ENCODE assay signal across 8 cellular contexts in the genomic region with DNA sequence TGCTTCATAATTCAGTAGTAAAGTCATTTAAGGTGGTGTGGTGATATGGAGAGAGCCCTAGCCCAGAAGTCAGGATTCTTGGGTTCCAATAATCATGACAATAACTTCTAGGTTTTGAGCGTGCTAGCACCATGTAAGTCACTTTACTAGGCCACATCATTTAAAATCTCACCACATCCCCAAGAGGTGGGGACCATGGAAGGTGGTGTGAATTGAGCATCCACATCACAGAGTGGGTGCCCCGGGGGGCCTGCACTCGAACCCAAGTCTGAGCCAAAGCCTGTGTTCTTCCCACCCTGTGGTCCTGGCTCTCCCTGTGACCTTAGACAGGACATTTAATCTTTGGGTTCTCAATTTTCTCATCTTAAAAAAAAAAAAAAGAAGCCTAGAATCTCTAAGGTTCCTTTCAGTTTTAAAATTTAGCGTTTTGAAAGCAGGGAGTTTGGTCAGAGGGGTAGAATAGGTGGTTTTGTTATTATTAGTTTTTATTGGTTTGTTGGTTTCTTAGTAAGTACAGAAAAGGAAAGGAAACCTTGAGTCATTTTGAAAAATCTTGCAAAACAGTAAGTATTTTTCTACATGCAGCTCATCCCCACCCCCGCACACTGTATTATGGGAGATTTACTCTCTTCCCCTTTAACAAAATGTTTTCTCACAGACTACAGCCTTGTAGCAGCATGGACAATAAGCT. TPM values are rescaled to one million over a fixed set of nuclear protein-coding genes. Genes with fewer than 3 reads are reported as not detected.
DNase-seq lines count a peak whose midpoint lies in the region; ATAC-seq and TF ChIP-seq lines count a peak whose summit lies in the region.

No MANE protein-coding gene starts in this region.

- DNase-seq in dorsolateral prefrontal cortex (no peak), NCI-H1436 treated with DMSO at 0.1 percent for 48 hours (lab: John Stamatoyannopoulos, UW) (no peak), midbrain (lab: John Stamatoyannopoulos, UW) (no peak), NCI-H1694 treated with DMSO at 0.1 percent for 48 hours (lab: John Stamatoyannopoulos, UW) (no peak)
- peak; percentile 41 to 47 for DNase-seq in stimulated activated CD4-positive, alpha-beta T cell treated with anti-CD3 and anti-CD28 coated beads, Interleukin-2, amount 100 ng/mL, for 48 hours

- H3K27me3 Mint-ChIP-seq in T-helper 1 cell treated with Interleukin-12 subunit alpha and Interleukin-12 subunit beta and Interleukin-4 antibody, amounts not matched to agents 30 μg/mL and 1 μg/mL, for 36 hours (ENCODE audit: low read depth): peaks cover 27% of the 10 kb centered on the region

- peaks cover 44% of the 10 kb centered on the region for H3K36me3 Mint-ChIP-seq in T-helper 1 cell treated with Interleukin-12 subunit alpha and Interleukin-12 subunit beta and Interleukin-4 antibody, amounts not matched to agents 30 μg/mL and 1 μg/mL, for 36 hours (ENCODE audit: low read depth)

- peak overlapping the region; percentile 86 for H3K27ac Mint-ChIP-seq in T-helper 1 cell treated with Interleukin-12 subunit alpha and Interleukin-12 subunit beta and Interleukin-4 antibody, amounts not matched to agents 30 μg/mL and 1 μg/mL, for 36 hours

- no peak for TF ChIP-seq CTCF in dorsolateral prefrontal cortex (IDR thresholded peaks at IDR 0.05 in 54 of 56, conservative IDR thresholded peaks at IDR 0.05 in 2 of 56; ENCODE audit: low read depth in 1 of 56, partially characterized antibody in 56 of 56)

- no peaks in the 10 kb centered on the region for H3K27me3 ChIP-seq in dorsolateral prefrontal cortex

- peak; percentile 90 for ATAC-seq in GM18867 (IDR thresholded peaks at IDR 0.05; ENCODE audit: unreplicated experiment)
- ATAC-seq in HG02885 (IDR thresholded peaks at IDR 0.05; ENCODE audit: poor library complexity, unreplicated experiment): peak; percentile 92

- peaks cover 15% of the 10 kb centered on the region for H3K9me3 Mint-ChIP-seq in T-helper 1 cell treated with Interleukin-12 subunit alpha and Interleukin-12 subunit beta and Interleukin-4 antibody, amounts not matched to agents 30 μg/mL and 1 μg/mL, for 36 hours

- peak overlapping the region; percentile 55 for H3K4me3 Mint-ChIP-seq in T-helper 1 cell treated with Interleukin-12 subunit alpha and Interleukin-12 subunit beta and Interleukin-4 antibody, amounts not matched to agents 30 μg/mL and 1 μg/mL, for 36 hours

- intact Hi-C loops in dorsolateral prefrontal cortex (cut with DNase I): no loop called here

- H3K4me1 Mint-ChIP-seq in T-helper 1 cell treated with Interleukin-12 subunit alpha and Interleukin-12 subunit beta and Interleukin-4 antibody, amounts not matched to agents 30 μg/mL and 1 μg/mL, for 36 hours (ENCODE audit: low read depth): peaks cover 53% of the 10 kb centered on the region

- H3K4me3 ChIP-seq in dorsolateral prefrontal cortex: peak overlapping the region in 1 of 59 donors; percentile 18

- peak overlapping the region in 31 of 59 donors; percentile 0 to 83 (median 43) for H3K27ac ChIP-seq in dorsolateral prefrontal cortex

RNA-seq across cellular contexts. Expression of a gene that starts 26.4 kb away (rescaled TPM):
- total RNA-seq in dorsolateral prefrontal cortex: 10 to 100 TPM; 21.4 to 65.7 (median 42.0) TPM

Comparison
In these comparisons a context has a peak if more than half of its experiments do, and no peak if none do; other contexts are left out.
1. DNase-seq: peak in stimulated activated CD4-positive, alpha-beta T cell treated with anti-CD3 and anti-CD28 coated beads, Interleukin-2, amount 100 ng/mL, for 48 hours (2 of 2); none in dorsolateral prefrontal cortex (0 of 10), NCI-H1436 treated with DMSO at 0.1 percent for 48 hours (single experiment), midbrain (single experiment) and NCI-H1694 treated with DMSO at 0.1 percent for 48 hours (single experiment).